ENCODE assay signal across 8 cellular contexts in the genomic region with DNA sequence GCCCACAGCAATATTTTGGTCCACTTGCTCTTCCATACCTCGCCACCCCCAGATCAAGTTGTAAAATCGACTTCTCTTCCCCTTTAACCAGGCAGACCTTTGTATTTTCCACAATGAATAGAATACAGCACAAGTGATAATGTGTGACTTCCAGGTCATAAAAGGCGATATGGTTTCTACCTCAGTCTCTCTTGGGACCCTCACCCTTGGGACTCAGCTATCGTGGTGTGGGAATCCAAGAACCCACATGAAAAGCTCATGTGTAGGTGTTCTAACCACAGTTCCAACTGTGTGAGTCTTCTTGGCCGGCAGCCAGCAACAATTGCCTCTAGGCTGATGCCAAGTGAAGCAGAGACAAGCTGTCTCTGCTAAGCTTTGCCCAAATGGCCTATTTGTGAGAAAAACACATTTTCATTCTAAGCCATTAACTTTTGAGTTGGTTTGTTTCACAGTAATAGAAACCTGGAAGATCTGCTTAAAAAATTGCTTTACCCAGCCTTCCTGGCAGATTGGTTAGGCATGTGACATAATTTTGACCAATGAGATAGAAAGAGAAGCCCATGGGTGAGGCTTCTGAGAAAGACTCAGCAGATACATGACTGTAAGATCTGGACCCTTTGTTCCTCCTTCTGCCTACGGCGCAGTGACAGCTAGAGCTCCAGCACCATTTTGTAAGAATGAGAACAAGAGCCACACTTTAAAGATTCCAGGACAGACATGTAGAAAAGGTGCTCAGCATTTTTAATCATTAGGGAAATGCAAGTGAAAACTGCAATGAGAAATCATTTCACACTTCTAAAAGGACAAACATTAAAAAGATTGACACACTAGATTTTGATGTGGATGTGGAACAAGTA. TPM values are rescaled to one million over a fixed set of nuclear protein-coding genes. Genes with fewer than 3 reads are reported as not detected.
A peak's percentile ranks its signal among the peaks of the same experiment; 100 is the strongest.
DNase-seq lines count a peak whose midpoint lies in the region; ATAC-seq and TF ChIP-seq lines count a peak whose summit lies in the region.

No MANE protein-coding gene starts in this region.

- H3K9me3 ChIP-seq in SK-N-MC (ENCODE audit: low read depth, low read length), result no peaks in the 10 kb centered on the region
- H3K9me3 ChIP-seq in adipocyte (ENCODE audit: control insufficient read depth, low read length), result no peaks in the 10 kb centered on the region
- no peaks in the 10 kb centered on the region for H3K9me3 ChIP-seq in thyroid gland

- H3K36me3 ChIP-seq in SK-N-MC (ENCODE audit: insufficient read depth, low read length) (no peaks in the 10 kb centered on the region), adipocyte (ENCODE audit: control insufficient read depth, insufficient read depth, low read length, severe bottlenecking) (no peaks in the 10 kb centered on the region), thyroid gland (no peaks in the 10 kb centered on the region)

- peak; percentile 72 for ATAC-seq in GM19455 (IDR thresholded peaks at IDR 0.05; ENCODE audit: unreplicated experiment)
- peak; percentile 86 for ATAC-seq in HG03457 (IDR thresholded peaks at IDR 0.05; ENCODE audit: unreplicated experiment)

- peak overlapping the region; percentile 22 for H3K4me3 ChIP-seq in SK-N-MC
- H3K4me3 ChIP-seq in adipocyte (ENCODE audit: low read length), result no peak overlapping the region
- no peak overlapping the region for H3K4me3 ChIP-seq in thyroid gland (replicated peaks in 1 of 3)

- intact Hi-C loops in thyroid gland (cut with DNase I), result no loop called here

- TF ChIP-seq CTCF in thyroid gland (IDR thresholded peaks at IDR 0.05), result no peak

- WGBS in thyroid gland, 2 donors, result 58 to 69% methylated on average over 7 of the region's 7 CpGs

- H3K27ac ChIP-seq in SK-N-MC (peak overlapping the region; percentile 92), thyroid gland (peak overlapping the region in 1 of 3 donors; percentile 62)

- no peaks in the 10 kb centered on the region for H3K4me1 ChIP-seq in adipocyte (ENCODE audit: control insufficient read depth, insufficient read depth, low read length)
- H3K4me1 ChIP-seq in thyroid gland, result peaks cover 0 to 18% of the 10 kb centered on the region in 2 donors

- H3K9ac ChIP-seq in SK-N-MC (ENCODE audit: insufficient read length) (peak overlapping the region; percentile 16), adipocyte (ENCODE audit: low read length) (no peak overlapping the region)

- DNase-seq in COR-L47 (lab: John Stamatoyannopoulos, UW) (peak; percentile 93), SK-N-MC (ENCODE audit: low read depth, low spot score) (peak; percentile 88), adipocyte (ENCODE audit: low read depth) (peak; percentile 51), myocyte (ENCODE audit: low read depth) (peak; percentile 68), thyroid gland (peak; percentile 97 to 98), AG08396 (ENCODE audit: low spot score) (no peak)

- no peak for TF ChIP-seq POLR2A in thyroid gland (IDR thresholded peaks at IDR 0.05)

- H3K27me3 ChIP-seq in adipocyte (replicated peaks; ENCODE audit: control insufficient read depth, insufficient read depth, low read length), result no peaks in the 10 kb centered on the region
- H3K27me3 ChIP-seq in thyroid gland, result no peaks in the 10 kb centered on the region

RNA-seq across cellular contexts. Expression of a gene that starts 18.3 kb away (rescaled TPM):
- total RNA-seq in myocyte (32.5 and 79.1 TPM in 2 replicates), thyroid gland (10 to 100 TPM; 29.8 to 51.0 (median 47.1) TPM)
- 17.9 TPM for polyA plus RNA-seq in myocyte (2012)

RNA-seq across cellular contexts. Expression of a gene that starts 43.5 kb away (rescaled TPM):
- total RNA-seq in myocyte (52.1 and 64.3 TPM in 2 replicates), thyroid gland (100 to 1,000 TPM in 1 of 4 donors, 10 to 100 TPM in 3; 49.3 to 139 (median 92.8) TPM)
- 18.6 TPM for polyA plus RNA-seq in myocyte (2012)
